18 cellular contexts compared by ENCODE assay signal in the genomic region with DNA sequence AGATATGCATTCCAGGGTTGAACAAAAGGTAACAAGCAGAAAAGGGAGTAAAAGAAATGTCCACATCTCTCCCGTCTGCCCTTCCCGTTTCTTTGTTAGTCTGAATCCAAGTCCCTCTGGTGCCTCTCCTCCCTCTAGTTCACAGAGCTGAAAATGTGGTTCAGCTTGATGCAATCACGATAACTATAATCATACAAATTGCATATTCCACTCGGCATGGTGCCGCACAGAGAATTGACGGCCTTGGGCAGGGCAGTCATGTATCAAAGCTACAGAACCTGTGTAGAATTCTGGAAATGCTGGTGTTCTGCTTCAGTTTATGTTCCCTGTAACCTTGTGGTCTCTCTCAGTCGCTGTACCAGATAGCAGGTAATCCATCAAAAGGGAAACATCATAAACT.
DNase-seq lines count a peak whose midpoint lies in the region; ATAC-seq and TF ChIP-seq lines count a peak whose summit lies in the region.
"Had no signal": no experiment of that assay in that cellular context is flagged by ENCODE, and none has a peak within 500 bp of the region (broad histone marks: within the 10 kb centered on the region; RNA-seq: fewer than 3 reads in every experiment).

No MANE protein-coding gene starts in this region.

- H3K4ac ChIP-seq in IMR-90 (ENCODE audit: low read depth, low read length), result peak overlapping the region; percentile 0; the same call in 1 of the 2 replicates
- H3K4ac ChIP-seq in mesenchymal stem cell (ENCODE audit: low read depth in 1 of 2, low read length in 2 of 2), result no peak overlapping the region

- peak overlapping the region; percentile 47; the same call in 2 of the 3 replicates for H2BK15ac ChIP-seq in IMR-90 (ENCODE audit: low read depth, low read length)
- H2BK15ac ChIP-seq in mesenchymal stem cell (ENCODE audit: low read depth, poor library complexity, severe bottlenecking), result no peak overlapping the region

- CTCF ChIA-PET in IMR-90 (lab: Yijun Ruan, JAX), result no interaction called here

- peaks cover 4 to 12% of the 10 kb centered on the region in 2 donors for H3K9me3 Mint-ChIP-seq in activated T-cell treated with anti-CD3 and anti-CD28 coated beads, Interleukin-2, amount 50 U/mL, for 72 hours
- H3K9me3 Mint-ChIP-seq in natural killer cell treated with Interleukin-12 subunit alpha and Interleukin-12 subunit beta and Interleukin-15 and Interleukin-18, amount 100 ng/mL, for 72 hours, result peaks cover 5% of the 10 kb centered on the region

- no TSS peak for BruUV-seq in IMR-90 (replicated peaks; lab: Mats Ljungman, UMichigan)

- H2AK5ac ChIP-seq in IMR-90 (ENCODE audit: low read depth, low read length) (no peak overlapping the region), mesenchymal stem cell (ENCODE audit: low read length, severe bottlenecking) (no peak overlapping the region)

- H2BK5ac ChIP-seq in IMR-90 (ENCODE audit: low read depth, low read length, poor library complexity, severe bottlenecking) (no peak overlapping the region), mesenchymal stem cell (ENCODE audit: low read depth, low read length, poor library complexity, severe bottlenecking) (no peak overlapping the region)

- no peak for TF ChIP-seq CTCF in IMR-90 (conservative IDR thresholded peaks at IDR 0.05; ENCODE audit: low read depth, low read length)

- TF ChIP-seq RAD21 in IMR-90 (IDR thresholded peaks at IDR 0.05; ENCODE audit: low read length), result no peak

- peak overlapping the region; percentile 30 for H4K5ac ChIP-seq in IMR-90 (ENCODE audit: low read depth, low read length)

- peak overlapping the region; percentile 42 for H4K91ac ChIP-seq in IMR-90 (ENCODE audit: insufficient read depth, low read depth, low read length)
- no peak overlapping the region for H4K91ac ChIP-seq in mesenchymal stem cell (ENCODE audit: low read length)

- H3K27ac ChIP-seq in IMR-90 (ENCODE audit: insufficient read depth, low read length), result no peak overlapping the region; the same call in 1 of the 2 replicates
- H3K27ac ChIP-seq in mesenchymal stem cell (ENCODE audit: low read length, poor library complexity, severe bottlenecking), result no peak overlapping the region
- H3K27ac ChIP-seq: KMS-11, RWPE1 had no signal

- H3K27ac Mint-ChIP-seq in activated T-cell treated with anti-CD3 and anti-CD28 coated beads, Interleukin-2, amount 50 U/mL, for 72 hours, result no peak overlapping the region
- H3K27ac Mint-ChIP-seq in natural killer cell treated with Interleukin-12 subunit alpha and Interleukin-12 subunit beta and Interleukin-15 and Interleukin-18, amount 100 ng/mL, for 72 hours, result no peak overlapping the region

- no peak overlapping the region for H2BK12ac ChIP-seq in mesenchymal stem cell (ENCODE audit: low read length in 2 of 2)

- H3K56ac ChIP-seq in IMR-90 (ENCODE audit: extremely low read depth, insufficient read depth, low read length), result no peak overlapping the region

- 83% methylated on average over 1 of the region's 7 CpGs; no CpG with 5 or more reads in 1 of the 2 experiments for WGBS in IMR-90 (ENCODE audit: extremely low coverage in 2 of 2, insufficient read length in 1 of 2), 2 experiments
- 95% methylated on average over 7 of the region's 7 CpGs for WGBS in mesenchymal stem cell

- H3K36me3 ChIP-seq in IMR-90 (ENCODE audit: control insufficient read depth, insufficient read depth, low read length), result no peaks in the 10 kb centered on the region
- H3K36me3 ChIP-seq in mesenchymal stem cell (ENCODE audit: control insufficient read depth in 1 of 2, insufficient read depth in 2 of 2, low read depth in 1 of 2, low read length in 2 of 2), result no peaks in the 10 kb centered on the region
- H3K36me3 ChIP-seq: BLaER1 treated with 17β-estradiol and CSF1 and Interleukin-3, amounts not matched to agents 10 nM and 100 nM had no signal

- no peak overlapping the region for H3K9ac ChIP-seq in IMR-90 (ENCODE audit: low read depth, low read length)
- peak overlapping the region; percentile 33 for H3K9ac ChIP-seq in mesenchymal stem cell (ENCODE audit: low read length)
- H3K9ac ChIP-seq: BLaER1 treated with 17β-estradiol and CSF1 and Interleukin-3, amounts not matched to agents 10 nM and 100 nM; KMS-11 had no signal

- no peak overlapping the region for H3K23ac ChIP-seq in IMR-90 (ENCODE audit: low read depth, low read length)
- no peak overlapping the region for H3K23ac ChIP-seq in mesenchymal stem cell (ENCODE audit: low read length in 2 of 2)

- H3K18ac ChIP-seq in IMR-90 (ENCODE audit: low read depth, low read length) (peak overlapping the region; percentile 60; the same call in 1 of the 2 replicates), mesenchymal stem cell (ENCODE audit: low read depth in 1 of 2, low read length in 2 of 2) (no peak overlapping the region)

- H3K4me3 Mint-ChIP-seq in activated T-cell treated with anti-CD3 and anti-CD28 coated beads, Interleukin-2, amount 50 U/mL, for 72 hours, result no peak overlapping the region
- no peak overlapping the region for H3K4me3 Mint-ChIP-seq in natural killer cell treated with Interleukin-12 subunit alpha and Interleukin-12 subunit beta and Interleukin-15 and Interleukin-18, amount 100 ng/mL, for 72 hours

- POLR2A ChIA-PET in IMR-90 (lab: Charles Lee; ENCODE audit: unreplicated experiment), result no interaction called here

- H3K9me3 ChIP-seq in IMR-90 (ENCODE audit: control insufficient read depth, insufficient read depth, low read length) (no peaks in the 10 kb centered on the region), mesenchymal stem cell (ENCODE audit: control insufficient read depth, low read length) (no peaks in the 10 kb centered on the region)

- H3K9me1 ChIP-seq in IMR-90 (ENCODE audit: insufficient read depth, low read length), result 0 out of 2 replicates have a peak, but pooled peaks cover 3% of the 10 kb centered on the region

- intact Hi-C loops in IMR-90 (cut with micrococcal nuclease), result no loop called here
- intact Hi-C loops in sciatic nerve (cut with DNase I), result no loop called here
- intact Hi-C loops in left cardiac atrium (cut with DNase I), result no loop called here

- H4K20me1 ChIP-seq in IMR-90 (ENCODE audit: insufficient read depth, low read length), result no peaks in the 10 kb centered on the region
- H4K20me1 ChIP-seq: BLaER1 treated with 17β-estradiol and CSF1 and Interleukin-3, amounts not matched to agents 10 nM and 100 nM had no signal

- no peak overlapping the region for H2AK9ac ChIP-seq in IMR-90 (replicated peaks; ENCODE audit: low read depth, low read length, poor library complexity)

- H4K8ac ChIP-seq in IMR-90 (ENCODE audit: low read depth in 2 of 2, low read length in 2 of 2) (peak overlapping the region in 1 of 2 experiments; percentile 28; a peak in 2 of 4 replicates), mesenchymal stem cell (ENCODE audit: low read length) (no peak overlapping the region)

- dilution Hi-C loops in IMR-90 (cut with HindIII; ENCODE audit: low sequenced_read_pairs, unreplicated experiment), result no loop called here

- H3K36me3 Mint-ChIP-seq in activated T-cell treated with anti-CD3 and anti-CD28 coated beads, Interleukin-2, amount 50 U/mL, for 72 hours (ENCODE audit: insufficient read depth in 2 of 2), result peaks cover 7 to 41% of the 10 kb centered on the region in 2 donors
- H3K36me3 Mint-ChIP-seq in natural killer cell treated with Interleukin-12 subunit alpha and Interleukin-12 subunit beta and Interleukin-15 and Interleukin-18, amount 100 ng/mL, for 72 hours, result peaks cover 11% of the 10 kb centered on the region

- no peak for ATAC-seq in IMR-90 (ENCODE audit: low read depth)
- ATAC-seq in sciatic nerve, result peak; percentile 24
- ATAC-seq in activated T-cell treated with anti-CD3 and anti-CD28 coated beads, Interleukin-2, amount 50 U/mL, for 72 hours (replicated peaks in 1 of 2), result no peak
- ATAC-seq in natural killer cell treated with Interleukin-12 subunit alpha and Interleukin-12 subunit beta and Interleukin-15 and Interleukin-18, amount 100 ng/mL, for 72 hours, result no peak
- no peak for ATAC-seq in left cardiac atrium
- ATAC-seq: PC-3 had no signal

- no peak overlapping the region for H3K4me3 ChIP-seq in IMR-90 (ENCODE audit: insufficient read depth, low read depth, low read length)
- H3K4me3 ChIP-seq in mesenchymal stem cell (ENCODE audit: insufficient read depth in 1 of 2, low read depth in 1 of 2, low read length in 2 of 2), result no peak overlapping the region
- H3K4me3 ChIP-seq: BLaER1 treated with 17β-estradiol and CSF1 and Interleukin-3, amounts not matched to agents 10 nM and 100 nM had no signal

- H3K4me1 ChIP-seq in IMR-90 (ENCODE audit: control insufficient read depth, insufficient read depth, low read length) (peaks cover 11% of the 10 kb centered on the region), mesenchymal stem cell (ENCODE audit: control insufficient read depth, insufficient read depth, low read depth, low read length) (no peaks in the 10 kb centered on the region)

- no peaks in the 10 kb centered on the region for H3K27me3 Mint-ChIP-seq in activated T-cell treated with anti-CD3 and anti-CD28 coated beads, Interleukin-2, amount 50 U/mL, for 72 hours (ENCODE audit: low read depth)
- H3K27me3 Mint-ChIP-seq in natural killer cell treated with Interleukin-12 subunit alpha and Interleukin-12 subunit beta and Interleukin-15 and Interleukin-18, amount 100 ng/mL, for 72 hours, result peaks cover 0 to 2% of the 10 kb centered on the region in 2 donors

- in situ Hi-C loops in IMR-90 (cut with MboI; ENCODE audit: low sequenced_read_pairs), result no loop called here

- H3K4me2 ChIP-seq in IMR-90 (ENCODE audit: low read depth, low read length), result 0 out of 2 replicates have a peak overlapping the region, but pooled peaks have one; percentile 10
- no peak overlapping the region for H3K4me2 ChIP-seq in mesenchymal stem cell (ENCODE audit: low read length, poor library complexity, severe bottlenecking)
- H3K4me2 ChIP-seq: BLaER1 treated with 17β-estradiol and CSF1 and Interleukin-3, amounts not matched to agents 10 nM and 100 nM; KMS-11 had no signal

- DNase-seq in IMR-90 (peak; percentile 16), amniotic epithelial cell (ENCODE audit: low read depth) (peak; percentile 40), mesenchymal stem cell (no peak), sciatic nerve (ENCODE audit: low spot score) (no peak), left cardiac atrium (no peak)
- DNase-seq in activated T-cell treated with anti-CD3 and anti-CD28 coated beads, Interleukin-2, amount 50 U/mL, for 72 hours, result no peak
- no peak for DNase-seq in natural killer cell treated with Interleukin-12 subunit alpha and Interleukin-12 subunit beta and Interleukin-15 and Interleukin-18, amount 100 ng/mL, for 72 hours (ENCODE audit: low spot score)
- DNase-seq: DMS79, H7, MV-4-11, NCI-H1694 treated with DMSO at 0.1 percent for 48 hours, NCI-H226, NCI-H524, PC-3, SIG-M5 had no signal

- H2BK120ac ChIP-seq in IMR-90 (ENCODE audit: low read depth, low read length), result peak overlapping the region; percentile 56; the same call in 1 of the 2 replicates
- no peak overlapping the region for H2BK120ac ChIP-seq in mesenchymal stem cell (ENCODE audit: low read depth, low read length)

- no peaks in the 10 kb centered on the region for H3K79me1 ChIP-seq in IMR-90 (ENCODE audit: low read depth in 1 of 2, low read length in 2 of 2)
- H3K79me1 ChIP-seq in mesenchymal stem cell (replicated peaks; ENCODE audit: low read length, poor library complexity, severe bottlenecking), result no peaks in the 10 kb centered on the region

- H3K14ac ChIP-seq in IMR-90 (replicated peaks; ENCODE audit: low read depth, low read length) (peak overlapping the region; percentile 13; the same call in 1 of the 2 replicates), mesenchymal stem cell (ENCODE audit: low read length in 2 of 2) (no peak overlapping the region)

- H2BK20ac ChIP-seq in IMR-90 (ENCODE audit: low read depth, low read length), result peak overlapping the region; percentile 39; the same call in 1 of the 2 replicates

- H3K27me3 ChIP-seq in IMR-90 (ENCODE audit: control insufficient read depth, insufficient read depth, low read length) (no peaks in the 10 kb centered on the region), mesenchymal stem cell (ENCODE audit: control insufficient read depth in 1 of 2, insufficient read depth in 1 of 2, low read length in 2 of 2) (no peaks in the 10 kb centered on the region)
- H3K27me3 ChIP-seq: BLaER1 treated with 17β-estradiol and CSF1 and Interleukin-3, amounts not matched to agents 10 nM and 100 nM had no signal

- peak overlapping the region; percentile 53 for H2AFZ ChIP-seq in IMR-90 (replicated peaks; ENCODE audit: low read length, poor library complexity)
- no peak overlapping the region for H2AFZ ChIP-seq in mesenchymal stem cell (ENCODE audit: low read depth, low read length)

- peaks cover 37% of the 10 kb centered on the region for H3K4me1 Mint-ChIP-seq in activated T-cell treated with anti-CD3 and anti-CD28 coated beads, Interleukin-2, amount 50 U/mL, for 72 hours (ENCODE audit: low read depth)
- peaks cover 14 to 18% of the 10 kb centered on the region in 2 donors for H3K4me1 Mint-ChIP-seq in natural killer cell treated with Interleukin-12 subunit alpha and Interleukin-12 subunit beta and Interleukin-15 and Interleukin-18, amount 100 ng/mL, for 72 hours (ENCODE audit: low read depth in 2 of 2)

- TF ChIP-seq POLR2A in IMR-90 (IDR thresholded peaks at IDR 0.05; ENCODE audit: low read depth, low read length), result no peak

Comparison
In these comparisons a context has a peak if more than half of its experiments do, and no peak if none do; other contexts are left out.
1. DNase-seq: peak in IMR-90 (single experiment) and amniotic epithelial cell (single experiment); none in mesenchymal stem cell (single experiment), sciatic nerve (single experiment), activated T-cell treated with anti-CD3 and anti-CD28 coated beads, Interleukin-2, amount 50 U/mL, for 72 hours (0 of 2), natural killer cell treated with Interleukin-12 subunit alpha and Interleukin-12 subunit beta and Interleukin-15 and Interleukin-18, amount 100 ng/mL, for 72 hours (single experiment) and left cardiac atrium (single experiment).